8 cellular contexts compared by ENCODE assay signal in the genomic region with DNA sequence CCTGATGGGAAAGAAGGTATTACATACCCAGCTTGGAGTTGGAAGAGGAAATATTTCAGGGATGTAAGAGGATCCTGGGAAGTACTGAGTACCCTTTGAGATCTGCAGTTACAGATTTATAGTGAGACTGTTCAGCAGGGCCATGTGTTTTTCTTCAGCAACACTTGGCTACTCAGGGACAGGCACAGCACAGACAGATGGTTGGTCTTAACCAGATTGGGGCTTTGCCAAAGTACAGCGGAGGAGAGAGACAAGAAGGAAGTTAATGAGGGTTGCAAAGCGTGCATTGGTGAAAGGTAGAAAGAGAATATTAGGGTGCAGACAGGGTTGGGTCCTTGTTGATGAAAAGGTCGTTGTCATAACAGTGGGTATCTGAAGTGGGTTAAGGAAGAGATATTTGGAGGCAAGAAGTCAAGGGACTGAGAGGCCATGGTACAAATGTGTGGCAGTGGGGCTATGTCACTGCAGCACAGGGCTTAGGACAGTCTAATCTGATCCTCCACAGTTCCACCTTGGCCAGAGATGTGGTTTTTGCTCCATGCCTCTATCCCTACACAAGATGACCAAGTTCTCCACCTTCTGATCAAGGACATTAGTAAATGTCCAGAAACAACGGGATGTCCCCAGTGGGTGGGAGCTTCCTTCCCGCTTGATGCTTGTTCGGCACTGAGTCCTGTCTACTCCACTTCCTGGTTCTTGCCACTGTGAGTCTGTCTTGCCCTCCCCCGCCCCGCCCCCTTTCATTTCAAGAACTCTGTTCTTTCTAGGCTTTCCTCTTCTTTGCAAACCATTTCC. TPM values are rescaled to one million over a fixed set of nuclear protein-coding genes. Genes with fewer than 3 reads are reported as not detected.
A peak's percentile ranks its signal among the peaks of the same experiment; 100 is the strongest.
DNase-seq lines count a peak whose midpoint lies in the region; ATAC-seq lines count a peak whose summit lies in the region.

No MANE protein-coding gene starts in this region.

- H3K4me1 Mint-ChIP-seq in activated CD8-positive, alpha-beta memory T cell treated with anti-CD3 and anti-CD28 coated beads, Interleukin-2, amount 10 ng/mL, durations not matched to agents 7 days and 5 days, result peaks cover 13% of the 10 kb centered on the region
- H3K4me1 Mint-ChIP-seq in stimulated activated naive B cell treated with anti-CD40 and anti-IgM and Interleukin-4, amounts not matched to agents 10 μg/mL and 1 μg/mL and 100 μg/mL, for 72 hours, result peaks cover 7 to 8% of the 10 kb centered on the region in 2 donors

- H3K36me3 Mint-ChIP-seq in activated CD8-positive, alpha-beta memory T cell treated with anti-CD3 and anti-CD28 coated beads, Interleukin-2, amount 10 ng/mL, durations not matched to agents 7 days and 5 days, result peaks cover 11% of the 10 kb centered on the region
- H3K36me3 Mint-ChIP-seq in stimulated activated naive B cell treated with anti-CD40 and anti-IgM and Interleukin-4, amounts not matched to agents 10 μg/mL and 1 μg/mL and 100 μg/mL, for 72 hours, result no peaks in the 10 kb centered on the region

- H3K4me3 Mint-ChIP-seq in activated CD8-positive, alpha-beta memory T cell treated with anti-CD3 and anti-CD28 coated beads, Interleukin-2, amount 10 ng/mL, durations not matched to agents 7 days and 5 days, result peak overlapping the region; percentile 30
- peak overlapping the region; percentile 31 to 50 for H3K4me3 Mint-ChIP-seq in stimulated activated naive B cell treated with anti-CD40 and anti-IgM and Interleukin-4, amounts not matched to agents 10 μg/mL and 1 μg/mL and 100 μg/mL, for 72 hours

- peak; percentile 90 for DNase-seq in NCI-H82 (lab: John Stamatoyannopoulos, UW)
- peak; percentile 45 for DNase-seq in activated CD8-positive, alpha-beta memory T cell treated with anti-CD3 and anti-CD28 coated beads, Interleukin-2, amount 10 ng/mL, durations not matched to agents 7 days and 5 days
- peak; percentile 37 for DNase-seq in left ventricle myocardium superior
- no peak for DNase-seq in stimulated activated naive B cell treated with anti-CD40 and anti-IgM and Interleukin-4, amounts not matched to agents 10 μg/mL and 1 μg/mL and 100 μg/mL, for 72 hours
- no peak for DNase-seq in NCI-H1048 (lab: John Stamatoyannopoulos, UW)

- peak; percentile 84 for ATAC-seq in activated CD8-positive, alpha-beta memory T cell treated with anti-CD3 and anti-CD28 coated beads, Interleukin-2, amount 10 ng/mL, durations not matched to agents 7 days and 5 days
- ATAC-seq in left ventricle myocardium superior (peak; percentile 99), GM19452 (IDR thresholded peaks at IDR 0.05; ENCODE audit: unreplicated experiment) (no peak), HG02610 (IDR thresholded peaks at IDR 0.05; ENCODE audit: unreplicated experiment) (no peak), HG02938 (IDR thresholded peaks at IDR 0.05; ENCODE audit: unreplicated experiment) (no peak)
- peak; percentile 63 to 71 for ATAC-seq in stimulated activated naive B cell treated with anti-CD40 and anti-IgM and Interleukin-4, amounts not matched to agents 10 μg/mL and 1 μg/mL and 100 μg/mL, for 72 hours (replicated peaks)

- peak overlapping the region; percentile 61 for H3K27ac Mint-ChIP-seq in activated CD8-positive, alpha-beta memory T cell treated with anti-CD3 and anti-CD28 coated beads, Interleukin-2, amount 10 ng/mL, durations not matched to agents 7 days and 5 days
- peak overlapping the region; percentile 21 for H3K27ac Mint-ChIP-seq in stimulated activated naive B cell treated with anti-CD40 and anti-IgM and Interleukin-4, amounts not matched to agents 10 μg/mL and 1 μg/mL and 100 μg/mL, for 72 hours

- intact Hi-C loops in left ventricle myocardium superior (cut with micrococcal nuclease), result no loop called here

- H3K27me3 Mint-ChIP-seq in activated CD8-positive, alpha-beta memory T cell treated with anti-CD3 and anti-CD28 coated beads, Interleukin-2, amount 10 ng/mL, durations not matched to agents 7 days and 5 days, result peaks cover 2% of the 10 kb centered on the region
- peaks cover 0 to 5% of the 10 kb centered on the region in 2 donors for H3K27me3 Mint-ChIP-seq in stimulated activated naive B cell treated with anti-CD40 and anti-IgM and Interleukin-4, amounts not matched to agents 10 μg/mL and 1 μg/mL and 100 μg/mL, for 72 hours

- CTCF ChIA-PET in activated CD8-positive, alpha-beta memory T cell treated with anti-CD3 and anti-CD28 coated beads, Interleukin-2, amount 10 ng/mL, durations not matched to agents 7 days and 5 days (lab: Charles Lee), result interaction anchor here (2.1 kb wide), 1 partner anchor 12 kb away, joined by 5 read pairs; no protein-coding TSS in a partner anchor

- H3K9me3 Mint-ChIP-seq in activated CD8-positive, alpha-beta memory T cell treated with anti-CD3 and anti-CD28 coated beads, Interleukin-2, amount 10 ng/mL, durations not matched to agents 7 days and 5 days (ENCODE audit: low read depth), result peaks cover 2% of the 10 kb centered on the region
- peaks cover 6 to 9% of the 10 kb centered on the region in 2 donors for H3K9me3 Mint-ChIP-seq in stimulated activated naive B cell treated with anti-CD40 and anti-IgM and Interleukin-4, amounts not matched to agents 10 μg/mL and 1 μg/mL and 100 μg/mL, for 72 hours

RNA-seq across cellular contexts. Expression of a gene that starts 18.9 kb away (rescaled TPM):
- total RNA-seq in activated CD8-positive, alpha-beta memory T cell treated with anti-CD3 and anti-CD28 coated beads, Interleukin-2, amount 10 ng/mL, durations not matched to agents 7 days and 5 days, result 10 to 100 TPM; 26.5 to 32.5 TPM
- total RNA-seq in left ventricle myocardium superior, result 14.1 TPM

Comparison
In these comparisons a context has a peak if more than half of its experiments do, and no peak if none do; other contexts are left out.
1. DNase-seq: peak in NCI-H82 (single experiment), activated CD8-positive, alpha-beta memory T cell treated with anti-CD3 and anti-CD28 coated beads, Interleukin-2, amount 10 ng/mL, durations not matched to agents 7 days and 5 days (single experiment) and left ventricle myocardium superior (single experiment); none in stimulated activated naive B cell treated with anti-CD40 and anti-IgM and Interleukin-4, amounts not matched to agents 10 μg/mL and 1 μg/mL and 100 μg/mL, for 72 hours (single experiment) and NCI-H1048 (single experiment).
2. ATAC-seq: peak in activated CD8-positive, alpha-beta memory T cell treated with anti-CD3 and anti-CD28 coated beads, Interleukin-2, amount 10 ng/mL, durations not matched to agents 7 days and 5 days (single experiment), left ventricle myocardium superior (single experiment) and stimulated activated naive B cell treated with anti-CD40 and anti-IgM and Interleukin-4, amounts not matched to agents 10 μg/mL and 1 μg/mL and 100 μg/mL, for 72 hours (2 of 2); none in GM19452 (single experiment), HG02610 (single experiment) and HG02938 (single experiment).